23 cellular contexts compared by ENCODE assay signal in the genomic region with DNA sequence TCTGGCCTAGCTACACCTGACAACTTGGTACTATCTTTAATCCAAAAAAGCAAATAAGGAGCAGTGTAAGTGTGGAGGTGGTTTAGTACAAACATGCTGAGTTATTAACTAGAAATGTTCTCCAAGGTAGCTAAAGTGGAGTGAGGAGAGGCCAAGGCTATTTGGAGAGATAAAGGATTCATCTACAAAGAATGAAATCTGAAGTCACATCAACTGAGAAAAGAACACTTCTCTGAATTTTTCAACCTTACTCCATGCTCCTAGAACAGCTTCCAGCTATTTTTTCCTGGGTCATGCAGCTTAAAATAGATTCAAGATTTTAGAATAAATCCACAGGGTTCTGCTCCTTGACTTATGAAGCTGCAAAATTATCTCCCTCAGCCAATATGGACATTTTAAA. TPM values are rescaled to one million over a fixed set of nuclear protein-coding genes. Genes with fewer than 3 reads are reported as not detected.
A peak's percentile ranks its signal among the peaks of the same experiment; 100 is the strongest.
DNase-seq lines count a peak whose midpoint lies in the region; ATAC-seq, FAIRE-seq and TF ChIP-seq lines count a peak whose summit lies in the region.
"Had no signal": no experiment of that assay in that cellular context is flagged by ENCODE, and none has a peak within 500 bp of the region (broad histone marks: within the 10 kb centered on the region; RNA-seq: fewer than 3 reads in every experiment).

No MANE protein-coding gene starts in this region.

- H3K27ac Mint-ChIP-seq in Caco-2 (ENCODE audit: unreplicated experiment) = peak overlapping the region; percentile 28
- H3K27ac Mint-ChIP-seq: GM23338 had no signal

- no peaks in the 10 kb centered on the region for H3K27me3 Mint-ChIP-seq in Caco-2 (ENCODE audit: insufficient read depth, unreplicated experiment)
- H3K27me3 Mint-ChIP-seq: CD4-positive, alpha-beta memory T cell had no signal

- no peak overlapping the region for H3K9ac ChIP-seq in adipocyte (ENCODE audit: low read length)
- H3K9ac ChIP-seq: BLaER1 treated with 17β-estradiol and CSF1 and Interleukin-3, amounts not matched to agents 10 nM and 100 nM had no signal

- CTCF ChIA-PET in Caco-2 (lab: Charles Lee) = interaction anchor here (0.5 kb wide), 1 partner anchor 9 kb away, joined by 3 read pairs; no protein-coding TSS in a partner anchor

- H3K9me3 Mint-ChIP-seq in Caco-2 (ENCODE audit: unreplicated experiment) = no peaks in the 10 kb centered on the region
- H3K9me3 Mint-ChIP-seq: CD4-positive, alpha-beta memory T cell; GM23338 had no signal

- intact Hi-C loops in Caco-2 (cut with micrococcal nuclease; ENCODE audit: unreplicated experiment) = no loop called here
- intact Hi-C loops in psoas muscle (cut with DNase I) = no loop called here
- intact Hi-C loops in ovary (cut with DNase I) = no loop called here

- H3K36me3 Mint-ChIP-seq in Caco-2 (ENCODE audit: insufficient read depth, unreplicated experiment) = peaks cover 50% of the 10 kb centered on the region

- POLR2A ChIA-PET in Caco-2 (lab: Charles Lee) = no interaction called here

- no TSS peak for BruUV-seq in Caco-2 (replicated peaks; lab: Mats Ljungman, UMichigan)

- no peak for TF ChIP-seq POLR2A in ovary (IDR thresholded peaks at IDR 0.05)

- H3K36me3 ChIP-seq in Caco-2 (ENCODE audit: control insufficient read depth, insufficient read depth, low read length) (peaks cover 1% of the 10 kb centered on the region), adipocyte (ENCODE audit: control insufficient read depth, insufficient read depth, low read length, severe bottlenecking) (peaks cover 70% of the 10 kb centered on the region), psoas muscle (ENCODE audit: insufficient read depth in 1 of 2, low read depth in 1 of 2) (peaks cover 8 to 80% of the 10 kb centered on the region in 2 donors), ovary (no peaks in the 10 kb centered on the region)

- FAIRE-seq in GM19239 (lab: Jason Lieb, UNC) = peak; percentile 82
- FAIRE-seq: GM12891, RCC 7860 had no signal

- H3K27ac ChIP-seq in psoas muscle = peak overlapping the region; percentile 54
- H3K27ac ChIP-seq in ovary = no peak overlapping the region
- H3K27ac ChIP-seq: BLaER1 treated with 17β-estradiol and CSF1 and Interleukin-3, amounts not matched to agents 10 nM and 100 nM; SJSA1 had no signal

- DNase-seq in Caco-2 (no peak), GM19239 (ENCODE audit: insufficient read length, low spot score) (no peak), adipocyte (ENCODE audit: low read depth) (peak; percentile 17), psoas muscle (no peak), occipital lobe (lab: John Stamatoyannopoulos, UW) (no peak), ovary (no peak)
- no peak for DNase-seq in stimulated activated CD4-positive, alpha-beta T cell treated with anti-CD3 and anti-CD28 coated beads, Interleukin-4, amount 100 ng/mL, for 4 hours
- DNase-seq: CD4-positive, alpha-beta memory T cell; DND-41; HCEC 1CT; Kasumi-1; MG63; NCI-H1417; NCI-H1694 treated with DMSO at 0.1 percent for 48 hours; NCI-H2081 treated with DMSO at 0.1 percent for 48 hours; NCI-H446; NCI-H526; OCI-M1 had no signal

- peak; percentile 54 to 91 (median 82) for ATAC-seq in psoas muscle
- ATAC-seq: GM23338 had no signal

- no peak overlapping the region for H3K4me3 ChIP-seq in Caco-2 (ENCODE audit: low read depth, low read length)
- H3K4me3 ChIP-seq in adipocyte (ENCODE audit: low read length) = no peak overlapping the region
- H3K4me3 ChIP-seq in psoas muscle = no peak overlapping the region
- H3K4me3 ChIP-seq in ovary = no peak overlapping the region
- H3K4me3 ChIP-seq: BLaER1 treated with 17β-estradiol and CSF1 and Interleukin-3, amounts not matched to agents 10 nM and 100 nM; GM23338; MG63; SJSA1 had no signal

- H3K27me3 ChIP-seq in Caco-2 (replicated peaks; ENCODE audit: control insufficient read depth, insufficient read depth, low read length) (no peaks in the 10 kb centered on the region), adipocyte (replicated peaks; ENCODE audit: control insufficient read depth, insufficient read depth, low read length) (no peaks in the 10 kb centered on the region), psoas muscle (ENCODE audit: insufficient read depth in 3 of 3, low read length in 2 of 3) (no peaks in the 10 kb centered on the region), ovary (no peaks in the 10 kb centered on the region)
- H3K27me3 ChIP-seq: BLaER1 treated with 17β-estradiol and CSF1 and Interleukin-3, amounts not matched to agents 10 nM and 100 nM; MG63; SJSA1 had no signal

- TF ChIP-seq EP300 in ovary (IDR thresholded peaks at IDR 0.05) = no peak

- H3K4me1 ChIP-seq in Caco-2 (peaks cover 41% of the 10 kb centered on the region), adipocyte (ENCODE audit: control insufficient read depth, insufficient read depth, low read length) (peaks cover 4% of the 10 kb centered on the region), psoas muscle (peaks cover 21% of the 10 kb centered on the region), ovary (ENCODE audit: insufficient read depth) (peaks cover 2% of the 10 kb centered on the region)
- H3K4me1 ChIP-seq: SJSA1 had no signal

- H3K9me3 ChIP-seq in Caco-2 = no peaks in the 10 kb centered on the region
- H3K9me3 ChIP-seq in adipocyte (ENCODE audit: control insufficient read depth, low read length) = no peaks in the 10 kb centered on the region
- H3K9me3 ChIP-seq in psoas muscle = no peaks in the 10 kb centered on the region
- no peaks in the 10 kb centered on the region for H3K9me3 ChIP-seq in ovary
- H3K9me3 ChIP-seq: BLaER1 treated with 17β-estradiol and CSF1 and Interleukin-3, amounts not matched to agents 10 nM and 100 nM; MG63; SJSA1 had no signal

- no peak overlapping the region for H3K4me3 Mint-ChIP-seq in Caco-2 (ENCODE audit: unreplicated experiment)
- H3K4me3 Mint-ChIP-seq: CD4-positive, alpha-beta memory T cell; GM23338 had no signal

- TF ChIP-seq CTCF in Caco-2 (IDR thresholded peaks at IDR 0.05; ENCODE audit: insufficient read depth in 1 of 2, low read depth in 1 of 2, low read length in 1 of 2, severe bottlenecking in 1 of 2, unreplicated experiment in 1 of 2) = no peak
- TF ChIP-seq CTCF in psoas muscle (IDR thresholded peaks at IDR 0.05) = no peak
- no peak for TF ChIP-seq CTCF in ovary (IDR thresholded peaks at IDR 0.05)

- H3K4me1 Mint-ChIP-seq in Caco-2 (ENCODE audit: low read depth, unreplicated experiment) = peaks cover 34% of the 10 kb centered on the region
- H3K4me1 Mint-ChIP-seq: GM23338 had no signal

RNA-seq across cellular contexts. Expression of a gene that starts 18.7 kb away (rescaled TPM):
- 125 and 129 TPM in 2 replicates for total RNA-seq in Caco-2 (2022)
- 100 to 1,000 TPM; 141 to 272 (median 167) TPM for total RNA-seq in psoas muscle
- polyA plus RNA-seq in psoas muscle = 100 to 1,000 TPM; 132 to 185 (median 148) TPM
- total RNA-seq in occipital lobe = 42.3 TPM
- 10 to 100 TPM; 22.8 to 64.9 (median 48.4) TPM for total RNA-seq in ovary
- 10 to 100 TPM; 30.6 to 99.4 TPM for polyA plus RNA-seq in ovary

RNA-seq across cellular contexts. Expression of a gene that starts 22.7 kb away (rescaled TPM):
- 25.3 and 25.9 TPM in 2 replicates for total RNA-seq in Caco-2 (2022)
- 10 to 100 TPM; 39.7 to 67.4 (median 47.9) TPM for total RNA-seq in psoas muscle
- 10 to 100 TPM; 46.3 to 94.7 (median 65.8) TPM for polyA plus RNA-seq in psoas muscle
- 54.1 TPM for total RNA-seq in occipital lobe
- 10 to 100 TPM in 6 of 7 donors, 1 to 10 TPM in 1; 9.5 to 29.7 (median 21.4) TPM for total RNA-seq in ovary
- 10 to 100 TPM; 18.6 to 49.1 TPM for polyA plus RNA-seq in ovary
